Comparison of ENCODE assay signal across 8 cellular contexts in genomic region chrX:104343408-104344129, GRCh38.
A peak's percentile ranks its signal among the peaks of the same experiment; 100 is the strongest.
DNase-seq lines count a peak whose midpoint lies in the region; ATAC-seq and TF ChIP-seq lines count a peak whose summit lies in the region.

No MANE protein-coding gene starts in this region.

- peak; percentile 79 for TF ChIP-seq CTCF in chondrocyte (IDR thresholded peaks at IDR 0.05)

- H3K79me1 ChIP-seq in mesenchymal stem cell (replicated peaks; ENCODE audit: low read length, poor library complexity, severe bottlenecking) = no peaks in the 10 kb centered on the region

- no peaks in the 10 kb centered on the region for H3K9me3 ChIP-seq in mesenchymal stem cell (ENCODE audit: control insufficient read depth, low read length)

- H2BK15ac ChIP-seq in mesenchymal stem cell (ENCODE audit: low read depth, poor library complexity, severe bottlenecking) = no peak overlapping the region

- no peak overlapping the region for H4K8ac ChIP-seq in mesenchymal stem cell (ENCODE audit: low read length)

- no peak overlapping the region for H3K14ac ChIP-seq in mesenchymal stem cell (ENCODE audit: low read length in 2 of 2)

- peaks cover 15% of the 10 kb centered on the region for H3K27me3 Mint-ChIP-seq in chondrocyte (ENCODE audit: low read depth)

- H3K4me1 Mint-ChIP-seq in chondrocyte (ENCODE audit: low read depth) = no peaks in the 10 kb centered on the region

- no peak overlapping the region for H3K18ac ChIP-seq in mesenchymal stem cell (ENCODE audit: low read depth in 1 of 2, low read length in 2 of 2)

- no peak overlapping the region for H3K4me3 ChIP-seq in mesenchymal stem cell (ENCODE audit: insufficient read depth in 1 of 2, low read depth in 1 of 2, low read length in 2 of 2)

- no peak overlapping the region for H2AFZ ChIP-seq in mesenchymal stem cell (ENCODE audit: low read depth, low read length)

- WGBS in mesenchymal stem cell = 71% methylated on average over 1 of the region's 8 CpGs

- H2BK120ac ChIP-seq in mesenchymal stem cell (ENCODE audit: low read depth, low read length) = no peak overlapping the region

- H4K91ac ChIP-seq in mesenchymal stem cell (ENCODE audit: low read length) = no peak overlapping the region

- ATAC-seq in GM21515 (IDR thresholded peaks at IDR 0.05; ENCODE audit: unreplicated experiment) = peak; percentile 85

- H3K27ac Mint-ChIP-seq in chondrocyte (ENCODE audit: unreplicated experiment) = no peak overlapping the region

- H3K36me3 ChIP-seq in mesenchymal stem cell (ENCODE audit: control insufficient read depth in 1 of 2, insufficient read depth in 2 of 2, low read depth in 1 of 2, low read length in 2 of 2) = no peaks in the 10 kb centered on the region

- H3K4ac ChIP-seq in mesenchymal stem cell (ENCODE audit: low read depth in 1 of 2, low read length in 2 of 2) = no peak overlapping the region

- no peaks in the 10 kb centered on the region for H3K9me3 Mint-ChIP-seq in chondrocyte (ENCODE audit: low read depth)

- DNase-seq in SIG-M5 treated with dmso at 0.1 percent for 504 hours (lab: John Stamatoyannopoulos, UW; ENCODE audit: unreplicated experiment) (peak; percentile 49), SIG-M5 (lab: John Stamatoyannopoulos, UW) (no peak), Kasumi-1 (lab: John Stamatoyannopoulos, UW) (peak; percentile 37 to 71), SKM-1 (lab: John Stamatoyannopoulos, UW; ENCODE audit: unreplicated experiment) (peak; percentile 11), chondrocyte (ENCODE audit: low spot score) (no peak), mesenchymal stem cell (peak; percentile 91)
- no peak for DNase-seq in effector CD4-positive, alpha-beta T cell

- no peak overlapping the region for H3K23ac ChIP-seq in mesenchymal stem cell (ENCODE audit: low read length in 2 of 2)

- peak overlapping the region; percentile 15 for H3K9ac ChIP-seq in mesenchymal stem cell (ENCODE audit: low read length)

- H3K27ac ChIP-seq in mesenchymal stem cell (ENCODE audit: low read length, poor library complexity, severe bottlenecking) = no peak overlapping the region

- H3K36me3 Mint-ChIP-seq in chondrocyte (ENCODE audit: low read depth) = no peaks in the 10 kb centered on the region

- no peak overlapping the region for H2AK5ac ChIP-seq in mesenchymal stem cell (ENCODE audit: low read length, severe bottlenecking)

- no peak overlapping the region for H2BK5ac ChIP-seq in mesenchymal stem cell (ENCODE audit: low read depth, low read length, poor library complexity, severe bottlenecking)

- H3K4me2 ChIP-seq in mesenchymal stem cell (ENCODE audit: low read length, poor library complexity, severe bottlenecking) = no peak overlapping the region

- H3K4me3 Mint-ChIP-seq in chondrocyte (ENCODE audit: unreplicated experiment) = no peak overlapping the region

- H3K4me1 ChIP-seq in mesenchymal stem cell (ENCODE audit: control insufficient read depth, insufficient read depth, low read depth, low read length) = no peaks in the 10 kb centered on the region

- H2BK12ac ChIP-seq in mesenchymal stem cell (ENCODE audit: low read length in 2 of 2) = no peak overlapping the region

- H3K27me3 ChIP-seq in mesenchymal stem cell (ENCODE audit: control insufficient read depth in 1 of 2, insufficient read depth in 1 of 2, low read length in 2 of 2) = peaks cover 0 to 28% of the 10 kb centered on the region in 2 experiments

Comparison
In these comparisons a context has a peak if more than half of its experiments do, and no peak if none do; other contexts are left out.
1. DNase-seq: peak in SIG-M5 treated with dmso at 0.1 percent for 504 hours (single experiment), Kasumi-1 (2 of 2), SKM-1 (single experiment) and mesenchymal stem cell (single experiment); none in SIG-M5 (single experiment), chondrocyte (single experiment) and effector CD4-positive, alpha-beta T cell (single experiment).